9 cellular contexts compared by ENCODE assay signal in the genomic region with DNA sequence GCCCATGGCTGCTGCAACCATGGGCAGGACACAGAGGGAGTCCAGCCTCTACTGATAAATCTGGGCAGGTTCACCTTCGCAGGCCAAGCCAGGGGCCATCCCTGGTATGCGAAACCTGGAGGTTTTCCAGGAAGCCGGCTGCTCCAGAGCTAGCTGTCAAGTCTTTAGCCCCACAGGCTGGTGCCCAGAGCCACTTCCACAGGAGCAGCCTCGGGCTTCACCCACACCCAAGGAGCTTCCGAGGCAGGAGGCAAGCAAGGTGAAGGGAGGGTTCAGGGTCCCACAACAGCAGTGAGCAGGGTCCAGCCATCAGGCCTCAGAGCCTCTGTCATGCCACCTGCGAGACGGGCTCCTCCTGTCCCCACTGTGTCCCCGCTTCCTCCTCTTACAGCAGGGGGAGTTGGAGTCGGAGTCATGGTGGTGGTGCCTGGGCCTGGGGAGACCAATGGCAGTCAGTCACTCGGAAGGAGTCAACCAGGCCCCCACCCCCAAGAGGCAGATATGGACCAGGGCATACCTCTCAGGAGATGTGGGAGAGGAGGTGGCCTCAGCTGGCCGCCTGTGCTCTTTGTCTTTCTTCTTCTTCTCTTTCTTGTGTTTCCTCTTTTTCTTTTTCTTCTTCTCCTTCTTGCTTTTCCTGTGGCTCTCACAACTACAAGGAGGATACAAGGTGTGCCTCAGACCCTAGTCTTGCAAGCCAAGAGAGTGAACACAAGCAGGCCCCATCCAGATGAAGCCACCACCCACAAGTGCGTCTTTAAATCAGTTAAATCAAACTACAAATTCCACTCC. TPM values are rescaled to one million over a fixed set of nuclear protein-coding genes. Genes with fewer than 3 reads are reported as not detected.
DNase-seq lines count a peak whose midpoint lies in the region; ATAC-seq and TF ChIP-seq lines count a peak whose summit lies in the region.
"Had no signal": no experiment of that assay in that cellular context is flagged by ENCODE, and none has a peak within 500 bp of the region (broad histone marks: within the 10 kb centered on the region; RNA-seq: fewer than 3 reads in every experiment).

No MANE protein-coding gene starts in this region.

- peak overlapping the region; percentile 4 to 65 for H3K27ac Mint-ChIP-seq in activated naive CD4-positive, alpha-beta T cell treated with anti-CD3 and anti-CD28 coated beads, Interleukin-2, amount 50 U/mL, for 72 hours
- H3K27ac Mint-ChIP-seq in naive B cell = peak overlapping the region in 4 of 6 donors; percentile 26 to 93 (median 64)

- H3K9me3 ChIP-seq in BE2C = no peaks in the 10 kb centered on the region

- no peaks in the 10 kb centered on the region for H3K4me1 ChIP-seq in BE2C

- H3K36me3 ChIP-seq in BE2C = peaks cover 40% of the 10 kb centered on the region
- peaks cover 19% of the 10 kb centered on the region for H3K36me3 ChIP-seq in H7 (replicated peaks; ENCODE audit: control insufficient read depth, insufficient read depth, low read length)

- no peak for TF ChIP-seq CTCF in BE2C (IDR thresholded peaks at IDR 0.05; ENCODE audit: low read depth, low read length)

- peak overlapping the region; percentile 68 for H3K4me3 ChIP-seq in BE2C (ENCODE audit: low read depth, low read length)
- H3K4me3 ChIP-seq in H7 (ENCODE audit: insufficient read depth, low read depth, low read length) = no peak overlapping the region

- no peaks in the 10 kb centered on the region for H3K27me3 Mint-ChIP-seq in naive B cell

- H3K9me3 Mint-ChIP-seq in activated naive CD4-positive, alpha-beta T cell treated with anti-CD3 and anti-CD28 coated beads, Interleukin-2, amount 50 U/mL, for 72 hours = no peaks in the 10 kb centered on the region
- H3K9me3 Mint-ChIP-seq in naive B cell = no peaks in the 10 kb centered on the region

- DNase-seq in BE2C (no peak), H7 (peak; percentile 45), naive B cell (no peak)
- no peak for DNase-seq in activated naive CD4-positive, alpha-beta T cell treated with anti-CD3 and anti-CD28 coated beads, Interleukin-2, amount 50 U/mL, for 72 hours (ENCODE audit: low spot score in 2 of 2)
- no peak for DNase-seq in NK-92 treated with Interleukin-12 subunit alpha and Interleukin-12 subunit beta, amount 100 ng/mL, for 24 hours (lab: John Stamatoyannopoulos, UW)
- DNase-seq: aorta had no signal

- H3K36me3 Mint-ChIP-seq in activated naive CD4-positive, alpha-beta T cell treated with anti-CD3 and anti-CD28 coated beads, Interleukin-2, amount 50 U/mL, for 72 hours = peaks cover 8 to 14% of the 10 kb centered on the region in 2 donors
- H3K36me3 Mint-ChIP-seq in naive B cell = no peaks in the 10 kb centered on the region

- peaks cover 27 to 54% (median 29%) of the 10 kb centered on the region in 3 donors for H3K4me1 Mint-ChIP-seq in naive B cell

- no peak for ATAC-seq in activated naive CD4-positive, alpha-beta T cell treated with anti-CD3 and anti-CD28 coated beads, Interleukin-2, amount 50 U/mL, for 72 hours
- ATAC-seq in naive B cell (ENCODE audit: low read depth in 2 of 2) (no peak), GM18870 (IDR thresholded peaks at IDR 0.05; ENCODE audit: unreplicated experiment) (no peak), GM21526 (IDR thresholded peaks at IDR 0.05; ENCODE audit: low FRiP score, unreplicated experiment) (no peak), HG03196 (IDR thresholded peaks at IDR 0.05; ENCODE audit: unreplicated experiment) (no peak)

- peak overlapping the region in 7 of 8 donors; percentile 77 to 97 (median 86) for H3K4me3 Mint-ChIP-seq in naive B cell

- H3K27me3 ChIP-seq in BE2C (no peaks in the 10 kb centered on the region), H7 (ENCODE audit: control insufficient read depth, insufficient read depth, low read length) (no peaks in the 10 kb centered on the region)

RNA-seq across cellular contexts. Expression of gene C1orf35, which starts 2.1 kb away (rescaled TPM):
- polyA plus RNA-seq in BE2C (2012; ENCODE audit: insufficient read depth, insufficient read length, low read depth) = 59.4 TPM
- total RNA-seq in H7 (2014; rRNA removed; shearing (Covaris generic)) = 38.9 and 45.7 TPM in 2 replicates
- total RNA-seq in activated naive CD4-positive, alpha-beta T cell treated with anti-CD3 and anti-CD28 coated beads, Interleukin-2, amount 50 U/mL, for 72 hours = 10 to 100 TPM; 17.6 to 19.4 TPM
- 10 to 100 TPM in 4 of 6 donors, 1 to 10 TPM in 2; 8.7 to 20.1 (median 13.1) TPM for polyA plus RNA-seq in naive B cell (ENCODE audit: low read depth in 6 of 6)

RNA-seq across cellular contexts. Expression of gene MRPL55, which starts 8.1 kb away (rescaled TPM):
- 502 TPM for polyA plus RNA-seq in BE2C (2012; ENCODE audit: insufficient read depth, insufficient read length, low read depth)
- 109 and 172 TPM in 2 replicates for total RNA-seq in H7 (2014; rRNA removed; shearing (Covaris generic))
- 10 to 100 TPM; 50.6 to 52.5 TPM for total RNA-seq in activated naive CD4-positive, alpha-beta T cell treated with anti-CD3 and anti-CD28 coated beads, Interleukin-2, amount 50 U/mL, for 72 hours
- polyA plus RNA-seq in naive B cell (ENCODE audit: low read depth in 6 of 6) = 100 to 1,000 TPM in 5 of 6 donors, 10 to 100 TPM in 1; 98.2 to 211 (median 121) TPM

RNA-seq across cellular contexts. Expression of gene ARF1, which starts 18.5 kb away (rescaled TPM):
- polyA plus RNA-seq in BE2C (2012; ENCODE audit: insufficient read depth, insufficient read length, low read depth) = 1,294 TPM
- total RNA-seq in H7 (2014; rRNA removed; shearing (Covaris generic)) = 292 and 326 TPM in 2 replicates
- total RNA-seq in activated naive CD4-positive, alpha-beta T cell treated with anti-CD3 and anti-CD28 coated beads, Interleukin-2, amount 50 U/mL, for 72 hours = 100 to 1,000 TPM; 308 to 333 TPM
- 100 to 1,000 TPM; 412 to 563 (median 456) TPM for polyA plus RNA-seq in naive B cell (ENCODE audit: low read depth in 6 of 6)

RNA-seq across cellular contexts. Expression of gene GUK1, which starts 39.1 kb away (rescaled TPM):
- polyA plus RNA-seq in BE2C (2012; ENCODE audit: insufficient read depth, insufficient read length, low read depth) = 1,564 TPM
- total RNA-seq in H7 (2014; rRNA removed; shearing (Covaris generic)) = 216 and 224 TPM in 2 replicates
- total RNA-seq in activated naive CD4-positive, alpha-beta T cell treated with anti-CD3 and anti-CD28 coated beads, Interleukin-2, amount 50 U/mL, for 72 hours = 100 to 1,000 TPM; 206 to 293 TPM
- polyA plus RNA-seq in naive B cell (ENCODE audit: low read depth in 6 of 6) = 100 to 1,000 TPM; 190 to 350 (median 220) TPM

RNA-seq across cellular contexts. Expression of gene GJC2, which starts 48.7 kb away (rescaled TPM):
- 3.7 TPM for polyA plus RNA-seq in BE2C (2012; ENCODE audit: insufficient read depth, insufficient read length, low read depth)
- 1.7 TPM in 2 replicates for total RNA-seq in H7 (2014; rRNA removed; shearing (Covaris generic))
- under 1 TPM; 0.16 to 0.86 TPM for total RNA-seq in activated naive CD4-positive, alpha-beta T cell treated with anti-CD3 and anti-CD28 coated beads, Interleukin-2, amount 50 U/mL, for 72 hours
- not detected for polyA plus RNA-seq in naive B cell (ENCODE audit: low read depth in 6 of 6)
